ENCODE assay signal across 1 cellular context in the genomic region with DNA sequence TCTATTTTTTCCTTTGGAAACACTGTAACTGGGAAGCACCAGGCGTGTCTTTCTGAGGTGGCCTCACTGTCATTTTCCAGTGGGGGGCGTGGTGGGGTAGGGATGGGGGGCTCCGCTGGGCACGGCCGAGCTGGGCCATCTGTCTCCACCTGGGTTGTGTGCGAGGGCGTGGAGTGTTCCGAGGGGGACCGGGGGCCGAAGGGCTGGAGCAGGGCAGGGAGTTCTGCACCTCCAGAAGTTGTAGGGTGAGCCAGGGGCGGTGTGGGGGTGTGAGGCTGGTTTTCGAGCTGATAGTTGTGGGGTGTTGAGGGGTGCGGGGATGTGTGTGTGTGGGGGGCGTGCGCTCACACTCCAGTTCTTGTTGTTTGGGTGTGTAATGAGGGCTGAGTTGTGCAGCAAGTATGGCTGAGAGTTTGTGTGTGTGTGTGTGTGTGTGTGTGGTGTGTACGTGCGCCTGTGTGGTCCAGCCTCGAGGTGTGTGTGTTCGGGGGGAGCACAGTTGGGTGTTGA.
TF ChIP-seq lines count a peak whose summit lies in the region.

No MANE protein-coding gene starts in this region.

TF ChIP-seq in HepG2, 621 proteins besides CTCF, POLR2A, EP300 and RAD21:
- TF ChIP-seq ZNF674 (CRISPR knock-in tag; IDR thresholded peaks at IDR 0.05; ENCODE audit: low read depth) = no peak
- TF ChIP-seq ZNF709 (CRISPR knock-in tag; IDR thresholded peaks at IDR 0.05) = 0 out of 2 replicates have a peak, but pooled peaks have one; percentile 27
- no peak for TF ChIP-seq ATF7 (IDR thresholded peaks at IDR 0.05)
- TF ChIP-seq ATF7 (CRISPR knock-in tag; IDR thresholded peaks at IDR 0.05) = no peak
- no peak for TF ChIP-seq KDM5A (IDR thresholded peaks at IDR 0.05; ENCODE audit: borderline replicate concordance, low read length)
- TF ChIP-seq ARNT (IDR thresholded peaks at IDR 0.05) = no peak
- TF ChIP-seq, protein P1, sequence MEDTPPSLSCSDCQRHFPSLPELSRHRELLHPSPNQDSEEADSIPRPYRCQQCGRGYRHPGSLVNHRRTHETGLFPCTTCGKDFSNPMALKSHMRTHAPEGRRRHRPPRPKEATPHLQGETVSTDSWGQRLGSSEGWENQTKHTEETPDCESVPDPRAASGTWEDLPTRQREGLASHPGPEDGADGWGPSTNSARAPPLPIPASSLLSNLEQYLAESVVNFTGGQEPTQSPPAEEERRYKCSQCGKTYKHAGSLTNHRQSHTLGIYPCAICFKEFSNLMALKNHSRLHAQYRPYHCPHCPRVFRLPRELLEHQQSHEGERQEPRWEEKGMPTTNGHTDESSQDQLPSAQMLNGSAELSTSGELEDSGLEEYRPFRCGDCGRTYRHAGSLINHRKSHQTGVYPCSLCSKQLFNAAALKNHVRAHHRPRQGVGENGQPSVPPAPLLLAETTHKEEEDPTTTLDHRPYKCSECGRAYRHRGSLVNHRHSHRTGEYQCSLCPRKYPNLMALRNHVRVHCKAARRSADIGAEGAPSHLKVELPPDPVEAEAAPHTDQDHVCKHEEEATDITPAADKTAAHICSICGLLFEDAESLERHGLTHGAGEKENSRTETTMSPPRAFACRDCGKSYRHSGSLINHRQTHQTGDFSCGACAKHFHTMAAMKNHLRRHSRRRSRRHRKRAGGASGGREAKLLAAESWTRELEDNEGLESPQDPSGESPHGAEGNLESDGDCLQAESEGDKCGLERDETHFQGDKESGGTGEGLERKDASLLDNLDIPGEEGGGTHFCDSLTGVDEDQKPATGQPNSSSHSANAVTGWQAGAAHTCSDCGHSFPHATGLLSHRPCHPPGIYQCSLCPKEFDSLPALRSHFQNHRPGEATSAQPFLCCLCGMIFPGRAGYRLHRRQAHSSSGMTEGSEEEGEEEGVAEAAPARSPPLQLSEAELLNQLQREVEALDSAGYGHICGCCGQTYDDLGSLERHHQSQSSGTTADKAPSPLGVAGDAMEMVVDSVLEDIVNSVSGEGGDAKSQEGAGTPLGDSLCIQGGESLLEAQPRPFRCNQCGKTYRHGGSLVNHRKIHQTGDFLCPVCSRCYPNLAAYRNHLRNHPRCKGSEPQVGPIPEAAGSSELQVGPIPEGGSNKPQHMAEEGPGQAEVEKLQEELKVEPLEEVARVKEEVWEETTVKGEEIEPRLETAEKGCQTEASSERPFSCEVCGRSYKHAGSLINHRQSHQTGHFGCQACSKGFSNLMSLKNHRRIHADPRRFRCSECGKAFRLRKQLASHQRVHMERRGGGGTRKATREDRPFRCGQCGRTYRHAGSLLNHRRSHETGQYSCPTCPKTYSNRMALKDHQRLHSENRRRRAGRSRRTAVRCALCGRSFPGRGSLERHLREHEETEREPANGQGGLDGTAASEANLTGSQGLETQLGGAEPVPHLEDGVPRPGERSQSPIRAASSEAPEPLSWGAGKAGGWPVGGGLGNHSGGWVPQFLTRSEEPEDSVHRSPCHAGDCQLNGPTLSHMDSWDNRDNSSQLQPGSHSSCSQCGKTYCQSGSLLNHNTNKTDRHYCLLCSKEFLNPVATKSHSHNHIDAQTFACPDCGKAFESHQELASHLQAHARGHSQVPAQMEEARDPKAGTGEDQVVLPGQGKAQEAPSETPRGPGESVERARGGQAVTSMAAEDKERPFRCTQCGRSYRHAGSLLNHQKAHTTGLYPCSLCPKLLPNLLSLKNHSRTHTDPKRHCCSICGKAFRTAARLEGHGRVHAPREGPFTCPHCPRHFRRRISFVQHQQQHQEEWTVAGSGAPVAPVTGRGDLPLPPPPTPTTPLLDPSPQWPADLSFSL (CRISPR knock-in tag; IDR thresholded peaks at IDR 0.05) = peak; percentile 90
- TF ChIP-seq NCOA1 (CRISPR knock-in tag; IDR thresholded peaks at IDR 0.05) = no peak
- peak; percentile 5 for TF ChIP-seq AGO2 (optimal IDR thresholded peaks at IDR 0.05; ENCODE audit: low read depth, low read length)
- TF ChIP-seq, protein P2, sequence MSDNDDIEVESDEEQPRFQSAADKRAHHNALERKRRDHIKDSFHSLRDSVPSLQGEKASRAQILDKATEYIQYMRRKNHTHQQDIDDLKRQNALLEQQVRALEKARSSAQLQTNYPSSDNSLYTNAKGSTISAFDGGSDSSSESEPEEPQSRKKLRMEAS (IDR thresholded peaks at IDR 0.05) = 0 out of 2 replicates have a peak, but pooled peaks have one; percentile 12
- 0 out of 2 replicates have a peak, but pooled peaks have one; percentile 9 for TF ChIP-seq NRL (CRISPR knock-in tag; IDR thresholded peaks at IDR 0.05; ENCODE audit: borderline replicate concordance)
- no peak for TF ChIP-seq SYNCRIP (IDR thresholded peaks at IDR 0.05; ENCODE audit: insufficient read depth, low read depth, low read length)
- TF ChIP-seq, protein P3, sequence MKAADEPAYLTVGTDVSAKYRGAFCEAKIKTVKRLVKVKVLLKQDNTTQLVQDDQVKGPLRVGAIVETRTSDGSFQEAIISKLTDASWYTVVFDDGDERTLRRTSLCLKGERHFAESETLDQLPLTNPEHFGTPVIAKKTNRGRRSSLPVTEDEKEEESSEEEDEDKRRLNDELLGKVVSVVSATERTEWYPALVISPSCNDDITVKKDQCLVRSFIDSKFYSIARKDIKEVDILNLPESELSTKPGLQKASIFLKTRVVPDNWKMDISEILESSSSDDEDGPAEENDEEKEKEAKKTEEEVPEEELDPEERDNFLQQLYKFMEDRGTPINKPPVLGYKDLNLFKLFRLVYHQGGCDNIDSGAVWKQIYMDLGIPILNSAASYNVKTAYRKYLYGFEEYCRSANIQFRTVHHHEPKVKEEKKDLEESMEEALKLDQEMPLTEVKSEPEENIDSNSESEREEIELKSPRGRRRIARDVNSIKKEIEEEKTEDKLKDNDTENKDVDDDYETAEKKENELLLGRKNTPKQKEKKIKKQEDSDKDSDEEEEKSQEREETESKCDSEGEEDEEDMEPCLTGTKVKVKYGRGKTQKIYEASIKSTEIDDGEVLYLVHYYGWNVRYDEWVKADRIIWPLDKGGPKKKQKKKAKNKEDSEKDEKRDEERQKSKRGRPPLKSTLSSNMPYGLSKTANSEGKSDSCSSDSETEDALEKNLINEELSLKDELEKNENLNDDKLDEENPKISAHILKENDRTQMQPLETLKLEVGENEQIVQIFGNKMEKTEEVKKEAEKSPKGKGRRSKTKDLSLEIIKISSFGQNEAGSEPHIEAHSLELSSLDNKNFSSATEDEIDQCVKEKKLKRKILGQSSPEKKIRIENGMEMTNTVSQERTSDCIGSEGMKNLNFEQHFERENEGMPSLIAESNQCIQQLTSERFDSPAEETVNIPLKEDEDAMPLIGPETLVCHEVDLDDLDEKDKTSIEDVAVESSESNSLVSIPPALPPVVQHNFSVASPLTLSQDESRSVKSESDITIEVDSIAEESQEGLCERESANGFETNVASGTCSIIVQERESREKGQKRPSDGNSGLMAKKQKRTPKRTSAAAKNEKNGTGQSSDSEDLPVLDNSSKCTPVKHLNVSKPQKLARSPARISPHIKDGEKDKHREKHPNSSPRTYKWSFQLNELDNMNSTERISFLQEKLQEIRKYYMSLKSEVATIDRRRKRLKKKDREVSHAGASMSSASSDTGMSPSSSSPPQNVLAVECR (CRISPR knock-in tag; IDR thresholded peaks at IDR 0.05; ENCODE audit: borderline replicate concordance) = 0 out of 2 replicates have a peak, but pooled peaks have one; percentile 3
TF ChIP-seq in HepG2: peak in this region for 6.
